7 cellular contexts compared by ENCODE assay signal in genomic region chr6:107714537-107714936, GRCh38.
DNase-seq lines count a peak whose midpoint lies in the region; ATAC-seq and TF ChIP-seq lines count a peak whose summit lies in the region.
"Not testable (repeated sequence)": the region's sequence is repeated elsewhere in the genome, so short reads cannot be mapped to it uniquely, and the experiment has no call there.

No MANE protein-coding gene starts in this region.

- CTCF ChIA-PET in activated CD4-positive, alpha-beta T cell treated with anti-CD3 and anti-CD28 coated beads for 36 hours (lab: Charles Lee), result interaction anchor here (0.9 to 3.3 kb wide), 2 partner anchors 108 to 134 kb away, joined by 3 to 15 read pairs; no protein-coding TSS in a partner anchor

- POLR2A ChIA-PET in activated CD4-positive, alpha-beta T cell treated with anti-CD3 and anti-CD28 coated beads for 36 hours (lab: Charles Lee), result interaction anchor here (2.6 kb wide), 1 partner anchor 109 kb away, joined by 30 read pairs; the partner anchor contains the start of gene SCML4

- not testable (repeated sequence) for H3K36me3 ChIP-seq in Loucy (ENCODE audit: insufficient read depth, low read length)

- H2AFZ ChIP-seq in Loucy (ENCODE audit: low read length), result peak overlapping the region; percentile 57; the same call in 1 of the 2 replicates

- not testable (repeated sequence) for TF ChIP-seq CTCF in Loucy (conservative IDR thresholded peaks at IDR 0.05; ENCODE audit: low read length)

- not testable (repeated sequence) for DNase-seq in activated CD4-positive, alpha-beta T cell treated with anti-CD3 and anti-CD28 coated beads for 36 hours; activated T-cell treated with anti-CD3 and anti-CD28 coated beads, Interleukin-2, amount 50 U/mL, for 24 hours; central memory CD8-positive, alpha-beta T cell (ENCODE audit: low spot score in 2 of 2); memory B cell (ENCODE audit: low spot score in 2 of 2); stimulated activated effector memory CD8-positive, alpha-beta T cell treated with anti-CD3 and anti-CD28 coated beads, Interleukin-12 subunit alpha, Interleukin-12 subunit beta, amount 100 ng/mL, for 72 hours (ENCODE audit: low spot score in 2 of 2)

- not testable (repeated sequence) for H3F3A ChIP-seq in Loucy (ENCODE audit: low read depth)

- not testable (repeated sequence) for H3K9me3 Mint-ChIP-seq in activated CD4-positive, alpha-beta T cell treated with anti-CD3 and anti-CD28 coated beads for 36 hours (ENCODE audit: low read depth); activated T-cell treated with anti-CD3 and anti-CD28 coated beads, Interleukin-2, amount 50 U/mL, for 24 hours; activated naive CD8-positive, alpha-beta T cell (ENCODE audit: low read depth); central memory CD8-positive, alpha-beta T cell; memory B cell; stimulated activated effector memory CD8-positive, alpha-beta T cell treated with anti-CD3 and anti-CD28 coated beads, Interleukin-12 subunit alpha, Interleukin-12 subunit beta, amount 100 ng/mL, for 72 hours

- H3K36me3 Mint-ChIP-seq in activated CD4-positive, alpha-beta T cell treated with anti-CD3 and anti-CD28 coated beads for 36 hours (ENCODE audit: low read depth), result peaks cover 22% of the 10 kb centered on the region
- peaks cover 21% of the 10 kb centered on the region for H3K36me3 Mint-ChIP-seq in activated T-cell treated with anti-CD3 and anti-CD28 coated beads, Interleukin-2, amount 50 U/mL, for 24 hours (ENCODE audit: low read depth)
- peaks cover 12% of the 10 kb centered on the region for H3K36me3 Mint-ChIP-seq in activated naive CD8-positive, alpha-beta T cell
- H3K36me3 Mint-ChIP-seq in central memory CD8-positive, alpha-beta T cell (ENCODE audit: insufficient read depth), result peaks cover 29% of the 10 kb centered on the region
- not testable (repeated sequence) for H3K36me3 Mint-ChIP-seq in memory B cell
- H3K36me3 Mint-ChIP-seq in stimulated activated effector memory CD8-positive, alpha-beta T cell treated with anti-CD3 and anti-CD28 coated beads, Interleukin-12 subunit alpha, Interleukin-12 subunit beta, amount 100 ng/mL, for 72 hours, result peaks cover 19% of the 10 kb centered on the region

- not testable (repeated sequence) for H4K20me1 ChIP-seq in Loucy (ENCODE audit: insufficient read depth, low read length, poor library complexity, severe bottlenecking)

- peak overlapping the region; percentile 22 for H3K4me3 Mint-ChIP-seq in activated CD4-positive, alpha-beta T cell treated with anti-CD3 and anti-CD28 coated beads for 36 hours
- H3K4me3 Mint-ChIP-seq in activated T-cell treated with anti-CD3 and anti-CD28 coated beads, Interleukin-2, amount 50 U/mL, for 24 hours, result peak overlapping the region; percentile 18
- peak overlapping the region; percentile 73 for H3K4me3 Mint-ChIP-seq in activated naive CD8-positive, alpha-beta T cell
- H3K4me3 Mint-ChIP-seq in central memory CD8-positive, alpha-beta T cell, result peak overlapping the region; percentile 78
- H3K4me3 Mint-ChIP-seq in memory B cell, result peak overlapping the region; percentile 49
- H3K4me3 Mint-ChIP-seq in stimulated activated effector memory CD8-positive, alpha-beta T cell treated with anti-CD3 and anti-CD28 coated beads, Interleukin-12 subunit alpha, Interleukin-12 subunit beta, amount 100 ng/mL, for 72 hours, result peak overlapping the region; percentile 79

- not testable (repeated sequence) for ATAC-seq in activated CD4-positive, alpha-beta T cell treated with anti-CD3 and anti-CD28 coated beads for 36 hours; central memory CD8-positive, alpha-beta T cell (replicated peaks; ENCODE audit: extremely low read depth, poor library complexity, severe bottlenecking); memory B cell (ENCODE audit: low read depth); stimulated activated effector memory CD8-positive, alpha-beta T cell treated with anti-CD3 and anti-CD28 coated beads, Interleukin-12 subunit alpha, Interleukin-12 subunit beta, amount 100 ng/mL, for 72 hours

- H3K4me3 ChIP-seq in Loucy (ENCODE audit: low read length, poor library complexity, severe bottlenecking), result not testable (repeated sequence)

- not testable (repeated sequence) for H3K9me2 ChIP-seq in Loucy (replicated peaks; ENCODE audit: low read depth, low read length)

- H3K4me1 ChIP-seq in Loucy (ENCODE audit: insufficient read depth, low read length, poor library complexity, severe bottlenecking), result peaks cover 25% of the 10 kb centered on the region

- not testable (repeated sequence) for H3K79me2 ChIP-seq in Loucy (ENCODE audit: insufficient read depth, low read length)

- H3K9ac ChIP-seq in Loucy (ENCODE audit: low read depth, low read length, poor library complexity, severe bottlenecking), result peak overlapping the region; percentile 39

- H3K4me2 ChIP-seq in Loucy (ENCODE audit: low read depth, low read length, poor library complexity, severe bottlenecking), result not testable (repeated sequence)

- H3K4me1 Mint-ChIP-seq in activated CD4-positive, alpha-beta T cell treated with anti-CD3 and anti-CD28 coated beads for 36 hours, result peaks cover 66% of the 10 kb centered on the region
- H3K4me1 Mint-ChIP-seq in activated T-cell treated with anti-CD3 and anti-CD28 coated beads, Interleukin-2, amount 50 U/mL, for 24 hours (ENCODE audit: low read depth), result peaks cover 55% of the 10 kb centered on the region
- H3K4me1 Mint-ChIP-seq in activated naive CD8-positive, alpha-beta T cell (ENCODE audit: low read depth), result peaks cover 69% of the 10 kb centered on the region
- peaks cover 65% of the 10 kb centered on the region for H3K4me1 Mint-ChIP-seq in central memory CD8-positive, alpha-beta T cell
- peaks cover 28% of the 10 kb centered on the region for H3K4me1 Mint-ChIP-seq in memory B cell
- H3K4me1 Mint-ChIP-seq in stimulated activated effector memory CD8-positive, alpha-beta T cell treated with anti-CD3 and anti-CD28 coated beads, Interleukin-12 subunit alpha, Interleukin-12 subunit beta, amount 100 ng/mL, for 72 hours, result peaks cover 64% of the 10 kb centered on the region

- peak overlapping the region; percentile 93 for H3K27ac Mint-ChIP-seq in activated CD4-positive, alpha-beta T cell treated with anti-CD3 and anti-CD28 coated beads for 36 hours
- peak overlapping the region; percentile 96 for H3K27ac Mint-ChIP-seq in activated T-cell treated with anti-CD3 and anti-CD28 coated beads, Interleukin-2, amount 50 U/mL, for 24 hours
- peak overlapping the region; percentile 92 for H3K27ac Mint-ChIP-seq in activated naive CD8-positive, alpha-beta T cell
- peak overlapping the region; percentile 88 for H3K27ac Mint-ChIP-seq in central memory CD8-positive, alpha-beta T cell (ENCODE audit: low read depth)
- not testable (repeated sequence) for H3K27ac Mint-ChIP-seq in memory B cell
- H3K27ac Mint-ChIP-seq in stimulated activated effector memory CD8-positive, alpha-beta T cell treated with anti-CD3 and anti-CD28 coated beads, Interleukin-12 subunit alpha, Interleukin-12 subunit beta, amount 100 ng/mL, for 72 hours, result peak overlapping the region; percentile 93

- intact Hi-C loops in activated CD4-positive, alpha-beta T cell treated with anti-CD3 and anti-CD28 coated beads for 36 hours (cut with DNase I, micrococcal nuclease), result loop anchor here in 1 of 2 experiments (5.0 to 10.0 kb wide), 2 partner anchors 73 to 1190 kb away; no protein-coding TSS in a partner anchor

- not testable (repeated sequence) for H3K27me3 Mint-ChIP-seq in activated CD4-positive, alpha-beta T cell treated with anti-CD3 and anti-CD28 coated beads for 36 hours; activated T-cell treated with anti-CD3 and anti-CD28 coated beads, Interleukin-2, amount 50 U/mL, for 24 hours; activated naive CD8-positive, alpha-beta T cell; central memory CD8-positive, alpha-beta T cell; memory B cell

- H3K27me3 ChIP-seq in Loucy (ENCODE audit: insufficient read depth, low read length, poor library complexity, severe bottlenecking), result peaks cover 18% of the 10 kb centered on the region

- H3K9me3 ChIP-seq in Loucy (ENCODE audit: insufficient read depth, low read depth, low read length), result not testable (repeated sequence)

Comparison
In these comparisons a context has a peak if more than half of its experiments do, and no peak if none do; other contexts are left out.
1. H3K4me3 Mint-ChIP-seq: peak in every context shown above with its lines; median percentile 79 in stimulated activated effector memory CD8-positive, alpha-beta T cell treated with anti-CD3 and anti-CD28 coated beads, Interleukin-12 subunit alpha, Interleukin-12 subunit beta, amount 100 ng/mL, for 72 hours; 78 in central memory CD8-positive, alpha-beta T cell; 73 in activated naive CD8-positive, alpha-beta T cell; 49 in memory B cell; 22 in activated CD4-positive, alpha-beta T cell treated with anti-CD3 and anti-CD28 coated beads for 36 hours; 18 in activated T-cell treated with anti-CD3 and anti-CD28 coated beads, Interleukin-2, amount 50 U/mL, for 24 hours.